1 cellular context compared by ENCODE assay signal in the genomic region with DNA sequence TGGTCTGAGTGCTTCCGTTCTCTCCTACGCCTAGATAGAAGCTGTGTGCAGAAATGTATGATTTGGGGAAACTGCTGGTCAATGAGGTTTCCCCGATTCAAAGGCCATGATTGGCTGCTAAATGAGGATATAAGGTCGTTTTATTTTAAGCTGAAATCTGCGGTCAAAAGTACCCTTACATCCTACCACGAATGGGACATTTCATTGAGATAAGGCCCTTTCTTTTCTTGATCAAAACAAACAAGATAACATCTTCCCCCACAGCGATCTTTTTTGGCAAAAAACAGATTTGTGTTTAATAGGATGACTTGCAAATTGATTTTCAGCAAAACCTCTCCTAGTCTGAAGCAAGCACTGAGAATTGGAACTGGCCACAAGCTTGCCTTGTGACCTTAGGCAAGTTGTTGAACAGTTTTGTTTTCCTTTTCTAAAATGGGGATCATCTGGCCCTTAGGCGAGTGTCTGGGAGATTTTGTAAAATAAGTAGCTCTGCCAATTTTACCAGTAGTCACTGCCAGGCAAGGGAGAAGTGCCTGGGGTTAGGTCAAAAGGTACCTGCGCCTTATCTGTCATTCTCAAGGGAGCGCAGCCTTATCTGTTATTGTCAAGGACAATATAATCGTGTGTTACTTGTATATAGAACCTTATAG.
A peak's percentile ranks its signal among the peaks of the same experiment; 100 is the strongest.
TF ChIP-seq lines count a peak whose summit lies in the region.

No MANE protein-coding gene starts in this region.

TF ChIP-seq in H1, 55 proteins besides CTCF, POLR2A, EP300 and RAD21:
- 0 out of 4 replicates have a peak, but pooled peaks of 1 of the 2 experiments have one; percentile 3 for TF ChIP-seq SIN3A (conservative IDR thresholded peaks at IDR 0.05 in 1 of 2, IDR thresholded peaks at IDR 0.05 in 1 of 2; ENCODE audit: low read depth in 1 of 2, low read length in 2 of 2)
- TF ChIP-seq PHF8 (conservative IDR thresholded peaks at IDR 0.05; ENCODE audit: low read depth, low read length), result no peak
TF ChIP-seq in H1: peak in this region for 1.
